Comparison of ENCODE assay signal across 24 cellular contexts in genomic region chr4:154603033-154603943, GRCh38. TPM values are rescaled to one million over a fixed set of nuclear protein-coding genes. Genes with fewer than 3 reads are reported as not detected.
DNase-seq lines count a peak whose midpoint lies in the region; ATAC-seq, FAIRE-seq and TF ChIP-seq lines count a peak whose summit lies in the region.
"Had no signal": no experiment of that assay in that cellular context is flagged by ENCODE, and none has a peak within 500 bp of the region (broad histone marks: within the 10 kb centered on the region; RNA-seq: fewer than 3 reads in every experiment).

No MANE protein-coding gene starts in this region.

- H3K27ac Mint-ChIP-seq in H9, result no peak overlapping the region
- H3K27ac Mint-ChIP-seq: CD14-positive monocyte; CD4-positive, alpha-beta T cell; CD8-positive, alpha-beta memory T cell had no signal

- no peak overlapping the region for H3T11ph ChIP-seq in H9 (ENCODE audit: low read length)

- H3K36me3 ChIP-seq in H1 (ENCODE audit: control insufficient read depth in 2 of 4, insufficient read depth in 4 of 4, low read length in 3 of 4) (no peaks in the 10 kb centered on the region), liver (ENCODE audit: control insufficient read depth in 4 of 4, insufficient read depth in 3 of 4, low read depth in 1 of 4, low read length in 3 of 4) (peaks cover under 1 to 26% (median 12%) of the 10 kb centered on the region in 4 donors)
- H3K36me3 ChIP-seq: BE2C; BLaER1 treated with 17β-estradiol and CSF1 and Interleukin-3, amounts not matched to agents 10 nM and 100 nM had no signal

- H2AFZ ChIP-seq in H9 (ENCODE audit: low read length) (no peak overlapping the region), H1 (ENCODE audit: low read length) (peak overlapping the region; percentile 62; the same call in 1 of the 2 replicates)

- H2BK5ac ChIP-seq in H9 (ENCODE audit: insufficient read length, low read length), result no peak overlapping the region
- H2BK5ac ChIP-seq in H1 (ENCODE audit: low read depth, low read length), result no peak overlapping the region

- H3K4me3 Mint-ChIP-seq in H9, result no peak overlapping the region
- H3K4me3 Mint-ChIP-seq: CD14-positive monocyte; CD4-positive, alpha-beta T cell; CD8-positive, alpha-beta memory T cell had no signal

- H3K9me3 Mint-ChIP-seq in H9, result no peaks in the 10 kb centered on the region
- H3K9me3 Mint-ChIP-seq: CD4-positive, alpha-beta T cell; CD8-positive, alpha-beta memory T cell had no signal

- H3K23ac ChIP-seq in H9 (ENCODE audit: insufficient read length, low read depth, low read length), result no peak overlapping the region
- no peak overlapping the region for H3K23ac ChIP-seq in H1 (ENCODE audit: insufficient read length)

- H3K18ac ChIP-seq in H9 (ENCODE audit: insufficient read length, low read depth, low read length) (no peak overlapping the region), H1 (ENCODE audit: extremely low read depth, low read length) (no peak overlapping the region)

- H3K4me3 ChIP-seq in H1 (ENCODE audit: extremely low read depth in 1 of 4, insufficient read depth in 2 of 4, low read depth in 3 of 4, low read length in 4 of 4), result no peak overlapping the region
- H3K4me3 ChIP-seq in liver (ENCODE audit: low read depth in 1 of 3, low read length in 3 of 3), result peak overlapping the region in 1 of 3 donors; percentile 12
- H3K4me3 ChIP-seq: A549; BLaER1 treated with 17β-estradiol and CSF1 and Interleukin-3, amounts not matched to agents 10 nM and 100 nM; GM12878 had no signal

- H3K79me1 ChIP-seq in H9 (ENCODE audit: insufficient read depth, low read depth, low read length, poor library complexity, severe bottlenecking) (no peaks in the 10 kb centered on the region), H1 (ENCODE audit: low read depth, low read length) (no peaks in the 10 kb centered on the region)

- POLR2A ChIA-PET in H1 (lab: Charles Lee; ENCODE audit: partially characterized antibody) (interaction anchor here (1.1 kb wide), 1 partner anchor 60 kb away, joined by 3 read pairs; no protein-coding TSS in a partner anchor), HEK293T (lab: Yijun Ruan, JAX) (no interaction called here)

- H4K91ac ChIP-seq in H9 (ENCODE audit: insufficient read length, low read depth, low read length) (no peak overlapping the region), H1 (replicated peaks; ENCODE audit: insufficient read length, low read length) (no peak overlapping the region)

- no peak for FAIRE-seq in H1 (lab: Jason Lieb, UNC)
- FAIRE-seq: A549, D721Med, GM12878, GM19239 had no signal

- H2BK12ac ChIP-seq in H9 (ENCODE audit: insufficient read length, low read depth, low read length) (no peak overlapping the region), H1 (ENCODE audit: low read depth, low read length) (no peak overlapping the region)

- H4K20me1 ChIP-seq in H9 (ENCODE audit: control insufficient read depth, insufficient read depth, insufficient read length) (no peaks in the 10 kb centered on the region), H1 (replicated peaks in 1 of 2; ENCODE audit: control insufficient read depth in 1 of 2, insufficient read depth in 2 of 2, low read length in 2 of 2) (no peaks in the 10 kb centered on the region)
- H4K20me1 ChIP-seq: BLaER1 treated with 17β-estradiol and CSF1 and Interleukin-3, amounts not matched to agents 10 nM and 100 nM had no signal

- no peaks in the 10 kb centered on the region for H3K27me3 ChIP-seq in H9 (ENCODE audit: insufficient read depth, low read length)
- no peaks in the 10 kb centered on the region for H3K27me3 ChIP-seq in H1 (replicated peaks in 1 of 4; ENCODE audit: control insufficient read depth in 3 of 4, extremely low read depth in 1 of 4, insufficient read depth in 3 of 4, low read length in 3 of 4)
- no peaks in the 10 kb centered on the region for H3K27me3 ChIP-seq in liver (ENCODE audit: control insufficient read depth in 4 of 4, insufficient read depth in 4 of 4, low read length in 3 of 4)
- H3K27me3 ChIP-seq: BLaER1 treated with 17β-estradiol and CSF1 and Interleukin-3, amounts not matched to agents 10 nM and 100 nM had no signal

- H3K4me1 Mint-ChIP-seq in H9, result peaks cover 3% of the 10 kb centered on the region in 2 experiments; a peak in 2 of 4 replicates
- H3K4me1 Mint-ChIP-seq: CD14-positive monocyte; CD8-positive, alpha-beta memory T cell had no signal

- H3K4ac ChIP-seq in H9 (ENCODE audit: low read depth, low read length) (no peak overlapping the region), H1 (replicated peaks; ENCODE audit: insufficient read length, low read depth, low read length) (no peak overlapping the region)

- H4K5ac ChIP-seq in H9 (ENCODE audit: insufficient read length, low read depth, low read length), result no peak overlapping the region
- H4K5ac ChIP-seq in H1 (ENCODE audit: insufficient read length, low read depth, low read length), result no peak overlapping the region

- H3K4me1 ChIP-seq in H9 (ENCODE audit: insufficient read depth, low read length), result no peaks in the 10 kb centered on the region; the same call in 1 of the 2 replicates
- H3K4me1 ChIP-seq in H1 (replicated peaks in 1 of 4; ENCODE audit: control insufficient read depth in 3 of 4, insufficient read depth in 4 of 4, low read length in 3 of 4), result peaks cover 0 to 3% (median 0%) of the 10 kb centered on the region in 4 experiments; a peak in 1 of 7 replicates
- peaks cover 0 to 14% (median 9%) of the 10 kb centered on the region in 4 donors for H3K4me1 ChIP-seq in liver (ENCODE audit: control insufficient read depth in 4 of 4, insufficient read depth in 4 of 4, low read length in 3 of 4)
- H3K4me1 ChIP-seq: BE2C; BLaER1 treated with 17β-estradiol and CSF1 and Interleukin-3, amounts not matched to agents 10 nM and 100 nM had no signal

- no peak overlapping the region for H3K27ac ChIP-seq in H9 (ENCODE audit: insufficient read length, low read depth, low read length)
- H3K27ac ChIP-seq in H1 (ENCODE audit: low read depth, low read length), result no peak overlapping the region; the same call in 1 of the 2 replicates
- peak overlapping the region; percentile 33 to 47 for H3K27ac ChIP-seq in liver (ENCODE audit: low read depth in 1 of 2, low read length in 2 of 2)
- H3K27ac ChIP-seq: A549; BLaER1 treated with 17β-estradiol and CSF1 and Interleukin-3, amounts not matched to agents 10 nM and 100 nM had no signal

- no CpG with 5 or more reads among the region's 6 CpGs for WGBS in H9 (ENCODE audit: extremely low coverage, insufficient read length, low lambda C conversion rate)
- 92% methylated on average over 6 of the region's 6 CpGs; no CpG with 5 or more reads in 1 of the 2 experiments for WGBS in H1 (ENCODE audit: extremely low coverage in 1 of 2, insufficient coverage in 1 of 2, insufficient read length in 1 of 2, insufficient replicate concordance in 2 of 2, low coverage in 1 of 2, low lambda C conversion rate in 2 of 2, missing lambda C conversion rate in 1 of 2), 2 experiments
- WGBS in liver, result 45% methylated on average over 6 of the region's 6 CpGs

- CTCF ChIA-PET in H1 (lab: Charles Lee; ENCODE audit: partially characterized antibody) (interaction anchor here (0.7 to 1.9 kb wide), 12 partner anchors 9 to 51 kb away, joined by 3 to 10 read pairs (median 4); no protein-coding TSS in a partner anchor), HEK293T (lab: Yijun Ruan, JAX) (interaction anchor here (1.3 to 2.8 kb wide), 3 partner anchors 9 to 19 kb away, joined by 4 to 9 read pairs (median 7); no protein-coding TSS in a partner anchor)

- no peak for ATAC-seq in HG02852 (IDR thresholded peaks at IDR 0.05; ENCODE audit: unreplicated experiment)
- ATAC-seq: A549, GM12878 had no signal

- H3K36me3 Mint-ChIP-seq in H9 (ENCODE audit: insufficient read depth in 1 of 3, low read depth in 3 of 3), result no peaks in the 10 kb centered on the region
- H3K36me3 Mint-ChIP-seq: CD14-positive monocyte; CD8-positive, alpha-beta memory T cell had no signal

- H3K9ac ChIP-seq in H9 (ENCODE audit: extremely low read depth, insufficient read length, low read length) (no peak overlapping the region), H1 (replicated peaks in 1 of 4; ENCODE audit: extremely low read depth in 1 of 4, low read depth in 3 of 4, low read length in 3 of 4) (no peak overlapping the region), liver (ENCODE audit: low read depth in 1 of 2, low read length in 2 of 2) (no peak overlapping the region)
- H3K9ac ChIP-seq: BLaER1 treated with 17β-estradiol and CSF1 and Interleukin-3, amounts not matched to agents 10 nM and 100 nM had no signal

- H2AK5ac ChIP-seq in H9 (ENCODE audit: insufficient read length, low read length) (no peak overlapping the region), H1 (ENCODE audit: low read depth, low read length) (no peak overlapping the region)

- H3K79me2 ChIP-seq in H9 (ENCODE audit: insufficient read depth, low read length) (no peaks in the 10 kb centered on the region), H1 (ENCODE audit: control insufficient read depth in 1 of 2, insufficient read depth in 2 of 2, low read length in 2 of 2) (no peaks in the 10 kb centered on the region)

- H2BK15ac ChIP-seq in H9 (ENCODE audit: low read depth, low read length), result no peak overlapping the region
- no peak overlapping the region for H2BK15ac ChIP-seq in H1 (ENCODE audit: low read length)

- H3K4me2 ChIP-seq in H9 (ENCODE audit: insufficient read depth, insufficient read length, low read length), result no peak overlapping the region
- H3K4me2 ChIP-seq in H1 (ENCODE audit: insufficient read depth in 1 of 2, low read depth in 2 of 2, low read length in 2 of 2), result no peak overlapping the region
- H3K4me2 ChIP-seq: A549; BLaER1 treated with 17β-estradiol and CSF1 and Interleukin-3, amounts not matched to agents 10 nM and 100 nM had no signal

- H4K8ac ChIP-seq in H9 (replicated peaks; ENCODE audit: insufficient read length, low read depth, low read length) (no peak overlapping the region), H1 (ENCODE audit: extremely low read depth, insufficient read depth, low read length) (no peak overlapping the region)

- H3K14ac ChIP-seq in H9 (ENCODE audit: insufficient read depth, low read length), result peak overlapping the region; percentile 24; the same call in 1 of the 2 replicates
- no peak overlapping the region for H3K14ac ChIP-seq in H1 (ENCODE audit: insufficient read length)

- no peak for TF ChIP-seq POLR2A in H1 (IDR thresholded peaks at IDR 0.05; ENCODE audit: control extremely low read depth in 1 of 2, low read depth in 2 of 2, low read length in 2 of 2)

- H2BK120ac ChIP-seq in H9 (ENCODE audit: low read depth, low read length, poor library complexity, severe bottlenecking) (no peak overlapping the region), H1 (replicated peaks; ENCODE audit: low read depth, low read length) (no peak overlapping the region)

- no peak for TF ChIP-seq CTCF in H9 (conservative IDR thresholded peaks at IDR 0.05)
- TF ChIP-seq CTCF in H1 (IDR thresholded peaks at IDR 0.05; ENCODE audit: control extremely low read depth in 1 of 3, insufficient read depth in 1 of 3, low read depth in 1 of 3, low read length in 3 of 3), result no peak
- TF ChIP-seq CTCF in liver (IDR thresholded peaks at IDR 0.05; ENCODE audit: low read depth, low read length, missing input control), result no peak

- no peak for TF ChIP-seq EP300 in H1 (IDR thresholded peaks at IDR 0.05; ENCODE audit: borderline replicate concordance in 1 of 2, low read depth in 2 of 2, low read length in 2 of 2)

- H3K56ac ChIP-seq in H9 (ENCODE audit: insufficient read length, low read depth, low read length) (no peak overlapping the region), H1 (replicated peaks; ENCODE audit: insufficient read length, low read depth, low read length) (no peak overlapping the region)

- H2BK20ac ChIP-seq in H9 (ENCODE audit: low read depth, low read length, poor library complexity, severe bottlenecking) (no peak overlapping the region), H1 (ENCODE audit: low read length) (no peak overlapping the region)

- TF ChIP-seq RAD21 in H1 (IDR thresholded peaks at IDR 0.05 in 1 of 2, conservative IDR thresholded peaks at IDR 0.05 in 1 of 2; ENCODE audit: low read depth in 2 of 2, low read length in 2 of 2) (no peak), liver (IDR thresholded peaks at IDR 0.05) (no peak)

- H3K27me3 Mint-ChIP-seq in H9 (ENCODE audit: low read depth), result no peaks in the 10 kb centered on the region

- H3K23me2 ChIP-seq in H9 (ENCODE audit: insufficient read length, low read depth, low read length, poor library complexity, severe bottlenecking), result no peaks in the 10 kb centered on the region
- no peaks in the 10 kb centered on the region; the same call in 1 of the 2 replicates for H3K23me2 ChIP-seq in H1 (ENCODE audit: low read depth, low read length)

- H3K9me3 ChIP-seq in H9 (ENCODE audit: control insufficient read depth, low read depth, low read length) (no peaks in the 10 kb centered on the region), H1 (ENCODE audit: insufficient read depth in 2 of 2, low read depth in 1 of 2, low read length in 1 of 2) (no peaks in the 10 kb centered on the region), liver (ENCODE audit: control insufficient read depth in 4 of 4, low read length in 3 of 4) (no peaks in the 10 kb centered on the region)
- H3K9me3 ChIP-seq: A549; BE2C; BLaER1 treated with 17β-estradiol and CSF1 and Interleukin-3, amounts not matched to agents 10 nM and 100 nM had no signal

- DNase-seq in H9 (no peak), H1 (ENCODE audit: low read depth in 1 of 2, low spot score in 2 of 2) (no peak), HEK293T (ENCODE audit: extremely low spot score) (no peak), NCI-H1930 (lab: John Stamatoyannopoulos, UW) (no peak)
- DNase-seq: 8988T; ACHN; AML-193; BE2C; CD4-positive, alpha-beta T cell; CD8-positive, alpha-beta memory T cell; DMS 273 treated with DMSO at 0.1 percent for 48 hours; DMS79; EL; GDM1; GOT3; H7 had no signal

RNA-seq across cellular contexts. Expression of gene FGG, which starts 9.2 kb away (rescaled TPM):
- total RNA-seq in H9 (2021) (not detected in 2 replicates), liver (over 10,000 TPM; 11,566 to 20,700 TPM)
- not detected in 2 replicates for total RNA-seq in H1 (2021; fragmentation: NEBNext Ultra II Directional; extraction: Animal tissue kit (Norgen Biotek cat#: 25700))
- polyA plus RNA-seq in H1 (2011; rRNA removed) (not detected in 2 replicates), liver (over 10,000 TPM in 1 of 2 donors, 1,000 to 10,000 TPM in 1; 7,404 to 18,576 TPM)
- not detected for polyA plus RNA-seq in H1 (2011; cell fraction: cytosol; rRNA removed)
- not detected for polyA plus RNA-seq in H1 (2011; cell fraction: nucleus; rRNA removed)
- not detected in 4 replicates for polyA plus RNA-seq in H1 (2012, experiment 1 of 2)
- not detected for polyA plus RNA-seq in H1 (2012, experiment 2 of 2)
- polyA plus RNA-seq in H1 (2013, experiment 1 of 2), result not detected
- polyA plus RNA-seq in H1 (2013, experiment 2 of 2), result not detected
- polyA minus RNA-seq in H1 (2011; rRNA and poly(A)+ RNA removed), result 0.25 TPM in 1 of 2 replicates, not detected in the other
- not detected for polyA minus RNA-seq in H1 (2011; cell fraction: cytosol; rRNA and poly(A)+ RNA removed)
- not detected for polyA minus RNA-seq in H1 (2011; cell fraction: nucleus; rRNA and poly(A)+ RNA removed)
- total RNA-seq: CD4-positive, alpha-beta T cell; CD8-positive, alpha-beta memory T cell; H7 had no signal
- polyA plus RNA-seq: CD14-positive monocyte; CD8-positive, alpha-beta memory T cell; GM12878 had no signal

RNA-seq across cellular contexts. Expression of gene FGA, which starts 12.7 kb away (rescaled TPM):
- total RNA-seq in H9 (2021) (not detected in 2 replicates), liver (over 10,000 TPM; 12,179 to 25,210 TPM)
- not detected in 2 replicates for total RNA-seq in H1 (2021; fragmentation: NEBNext Ultra II Directional; extraction: Animal tissue kit (Norgen Biotek cat#: 25700))
- polyA plus RNA-seq in H1 (2011; rRNA removed) (not detected in 2 replicates), liver (over 10,000 TPM in 1 of 2 donors, 1,000 to 10,000 TPM in 1; 8,747 to 16,618 TPM)
- polyA plus RNA-seq in H1 (2011; cell fraction: cytosol; rRNA removed), result 0.03 TPM
- not detected for polyA plus RNA-seq in H1 (2011; cell fraction: nucleus; rRNA removed)
- not detected in 4 replicates for polyA plus RNA-seq in H1 (2012, experiment 1 of 2)
- not detected for polyA plus RNA-seq in H1 (2012, experiment 2 of 2)
- polyA plus RNA-seq in H1 (2013, experiment 1 of 2), result not detected
- polyA plus RNA-seq in H1 (2013, experiment 2 of 2), result not detected
- not detected in 2 replicates for polyA minus RNA-seq in H1 (2011; rRNA and poly(A)+ RNA removed)
- polyA minus RNA-seq in H1 (2011; cell fraction: cytosol; rRNA and poly(A)+ RNA removed), result not detected
- not detected for polyA minus RNA-seq in H1 (2011; cell fraction: nucleus; rRNA and poly(A)+ RNA removed)
- total RNA-seq: CD4-positive, alpha-beta T cell; CD8-positive, alpha-beta memory T cell; H7 had no signal
- polyA plus RNA-seq: CD14-positive monocyte; CD8-positive, alpha-beta memory T cell; GM12878 had no signal

RNA-seq across cellular contexts. Expression of gene FGB, which starts 40.5 kb away (rescaled TPM):
- total RNA-seq in H9 (2021) (not detected in 2 replicates), liver (over 10,000 TPM; 11,744 to 21,431 TPM)
- total RNA-seq in H1 (2021; fragmentation: NEBNext Ultra II Directional; extraction: Animal tissue kit (Norgen Biotek cat#: 25700)), result not detected in 2 replicates
- polyA plus RNA-seq in H1 (2011; rRNA removed) (not detected in 2 replicates), liver (over 10,000 TPM; 11,318 to 19,021 TPM)
- not detected for polyA plus RNA-seq in H1 (2011; cell fraction: cytosol; rRNA removed)
- not detected for polyA plus RNA-seq in H1 (2011; cell fraction: nucleus; rRNA removed)
- polyA plus RNA-seq in H1 (2012, experiment 1 of 2), result not detected in 4 replicates
- not detected for polyA plus RNA-seq in H1 (2012, experiment 2 of 2)
- polyA plus RNA-seq in H1 (2013, experiment 1 of 2), result not detected
- 0.04 TPM for polyA plus RNA-seq in H1 (2013, experiment 2 of 2)
- polyA minus RNA-seq in H1 (2011; rRNA and poly(A)+ RNA removed), result not detected in 2 replicates
- polyA minus RNA-seq in H1 (2011; cell fraction: cytosol; rRNA and poly(A)+ RNA removed), result not detected
- not detected for polyA minus RNA-seq in H1 (2011; cell fraction: nucleus; rRNA and poly(A)+ RNA removed)
- total RNA-seq: CD4-positive, alpha-beta T cell; CD8-positive, alpha-beta memory T cell; H7 had no signal
- polyA plus RNA-seq: CD14-positive monocyte; CD8-positive, alpha-beta memory T cell had no signal

RNA-seq across cellular contexts. Expression of gene PLRG1, which starts 53.1 kb away (rescaled TPM):
- total RNA-seq in H9 (2021) (107 and 113 TPM in 2 replicates), liver (10 to 100 TPM; 28.4 to 51.5 TPM)
- total RNA-seq in H1 (2021; fragmentation: NEBNext Ultra II Directional; extraction: Animal tissue kit (Norgen Biotek cat#: 25700)), result 98.2 and 108 TPM in 2 replicates
- polyA plus RNA-seq in H1 (2011; rRNA removed) (37.4 and 63.5 TPM in 2 replicates), liver (10 to 100 TPM; 27.2 to 31.3 TPM)
- polyA plus RNA-seq in H1 (2011; cell fraction: cytosol; rRNA removed), result 62.8 TPM
- polyA plus RNA-seq in H1 (2011; cell fraction: nucleus; rRNA removed), result 48.3 TPM
- 64.1 to 87.0 TPM (median 75.3 TPM) in 4 replicates for polyA plus RNA-seq in H1 (2012, experiment 1 of 2)
- 7.1 TPM for polyA plus RNA-seq in H1 (2012, experiment 2 of 2)
- polyA plus RNA-seq in H1 (2013, experiment 1 of 2), result 84.0 TPM
- polyA plus RNA-seq in H1 (2013, experiment 2 of 2), result 82.4 TPM
- polyA minus RNA-seq in H1 (2011; rRNA and poly(A)+ RNA removed), result 124 and 158 TPM in 2 replicates
- polyA minus RNA-seq in H1 (2011; cell fraction: cytosol; rRNA and poly(A)+ RNA removed), result 43.2 TPM
- polyA minus RNA-seq in H1 (2011; cell fraction: nucleus; rRNA and poly(A)+ RNA removed), result 55.6 TPM

Comparison
In these comparisons a context has a peak if more than half of its experiments do, and no peak if none do; other contexts are left out.
1. H3K27ac ChIP-seq: peak in liver (2 of 2); none in H9 (single experiment) and H1 (single experiment).
2. RNA of gene FGG, which starts 9.2 kb away (total RNA-seq): 11,566 to 20,700 TPM in liver; not detected in H1 and not detected in H9; every median in the first group is over 1,000 times any median in the second.
3. RNA of gene FGA, which starts 12.7 kb away (total RNA-seq): 12,179 to 25,210 TPM in liver; not detected in H9 and not detected in H1; every median in the first group is over 1,000 times any median in the second.
4. RNA of gene FGB, which starts 40.5 kb away (total RNA-seq): 11,744 to 21,431 TPM in liver; not detected in H1 and not detected in H9; every median in the first group is over 1,000 times any median in the second.